Comparison of ENCODE assay signal across 1 cellular context in genomic region chr17:1033503-1033902, GRCh38.
TF ChIP-seq lines count a peak whose summit lies in the region.

No MANE protein-coding gene starts in this region.

TF ChIP-seq in H1, 55 proteins besides CTCF, POLR2A, EP300 and RAD21 (continued from another document):
- TF ChIP-seq ATF3 (IDR thresholded peaks at IDR 0.05; ENCODE audit: insufficient read depth, low read depth, low read length) (no peak), USF2 (IDR thresholded peaks at IDR 0.05; ENCODE audit: low read length) (no peak), TBP (IDR thresholded peaks at IDR 0.05; ENCODE audit: low read depth, low read length) (no peak), CHD2 (IDR thresholded peaks at IDR 0.05; ENCODE audit: low read length) (no peak), CREB1 (IDR thresholded peaks at IDR 0.05) (no peak)
